In the genomic region with DNA sequence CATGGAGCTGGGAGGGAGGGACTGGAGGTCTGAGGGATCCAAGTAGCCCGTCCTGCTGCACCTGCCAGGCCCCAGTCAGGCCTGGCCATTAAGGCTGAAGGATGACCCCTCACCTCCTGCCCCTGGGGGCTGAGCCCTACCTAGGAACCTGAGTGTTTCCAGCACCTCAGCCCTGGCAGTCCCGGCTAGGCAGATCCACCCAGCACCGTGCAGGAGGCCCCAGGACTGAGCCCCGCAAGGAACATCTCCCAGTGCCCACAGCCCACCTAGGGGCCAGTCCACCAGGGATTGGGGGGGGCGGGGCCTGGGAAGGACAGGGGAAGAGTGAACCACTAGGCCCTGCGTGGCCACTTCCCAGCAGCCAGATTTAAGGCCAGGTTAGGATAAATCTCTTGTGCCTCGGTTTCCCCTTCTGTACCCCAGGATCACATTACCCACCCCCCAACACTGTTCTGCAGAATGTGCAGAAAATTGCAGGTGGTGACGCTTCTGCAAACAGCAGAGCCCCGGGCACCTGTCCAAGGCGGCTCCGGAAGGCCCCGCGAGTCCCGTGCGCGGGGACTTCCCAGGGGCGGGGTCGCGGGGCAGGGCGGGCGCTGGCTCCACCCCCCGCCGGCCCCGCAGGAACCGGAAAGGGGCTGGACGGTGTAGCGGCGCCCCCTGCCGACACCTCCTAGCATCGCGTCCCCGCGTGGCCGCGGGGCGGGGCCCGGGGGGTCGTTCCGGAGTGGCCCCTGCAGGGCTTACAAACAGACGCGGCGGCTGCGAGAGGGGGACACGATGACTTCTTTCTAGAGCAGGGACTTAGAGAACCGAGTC, we compare ENCODE assay signal across 8 cellular contexts. TPM values are rescaled to one million over a fixed set of nuclear protein-coding genes. Genes with fewer than 3 reads are reported as not detected.
DNase-seq lines count a peak whose midpoint lies in the region; ATAC-seq and TF ChIP-seq lines count a peak whose summit lies in the region.

No MANE protein-coding gene starts in this region.

- DNase-seq in Daoy (ENCODE audit: low read depth) (peak; percentile 74), SK-N-MC (ENCODE audit: low read depth, low spot score) (no peak), Right ventricle myocardium inferior (ENCODE audit: missing footprints) (peak; percentile 88), posterior cingulate gyrus (peak in 9 of 10 donors; percentile 55 to 95 (median 69)), type B pancreatic cell (ENCODE audit: extremely low spot score, unreplicated experiment) (peak; percentile 94)
- peak; percentile 55 for DNase-seq in Jurkat, Clone E6-1 (ENCODE audit: low read depth, low spot score)
- DNase-seq in activated naive CD4-positive, alpha-beta T cell treated with anti-CD3 and anti-CD28 coated beads for 36 hours: peak; percentile 90

- no peak overlapping the region for H3K27ac ChIP-seq in SK-N-MC

- peak overlapping the region; percentile 24 for H3K27ac Mint-ChIP-seq in activated naive CD4-positive, alpha-beta T cell treated with anti-CD3 and anti-CD28 coated beads for 36 hours
- H3K27ac Mint-ChIP-seq in type B pancreatic cell: no peak overlapping the region

- CTCF ChIA-PET in activated naive CD4-positive, alpha-beta T cell treated with anti-CD3 and anti-CD28 coated beads for 36 hours (lab: Charles Lee): interaction anchor here (0.6 to 1.9 kb wide), 4 partner anchors 19 to 179 kb away, joined by 3 to 5 read pairs (median 4); no protein-coding TSS in a partner anchor

- H3K4me3 ChIP-seq in Jurkat, Clone E6-1 (ENCODE audit: low read length): peak overlapping the region; percentile 43
- H3K4me3 ChIP-seq in SK-N-MC: peak overlapping the region; percentile 26; the same call in 1 of the 2 replicates

- ATAC-seq in GM21717 (IDR thresholded peaks at IDR 0.05; ENCODE audit: unreplicated experiment): peak; percentile 80
- peak; percentile 84 for ATAC-seq in Right ventricle myocardium inferior

- H3K4me3 Mint-ChIP-seq in activated naive CD4-positive, alpha-beta T cell treated with anti-CD3 and anti-CD28 coated beads for 36 hours: peak overlapping the region; percentile 6
- peak overlapping the region; percentile 34 for H3K4me3 Mint-ChIP-seq in type B pancreatic cell

- no peaks in the 10 kb centered on the region for H3K36me3 Mint-ChIP-seq in activated naive CD4-positive, alpha-beta T cell treated with anti-CD3 and anti-CD28 coated beads for 36 hours (ENCODE audit: low read depth)
- H3K36me3 Mint-ChIP-seq in type B pancreatic cell: no peaks in the 10 kb centered on the region

- H3K4me1 Mint-ChIP-seq in activated naive CD4-positive, alpha-beta T cell treated with anti-CD3 and anti-CD28 coated beads for 36 hours (ENCODE audit: low read depth): peaks cover 19% of the 10 kb centered on the region
- peaks cover 4% of the 10 kb centered on the region for H3K4me1 Mint-ChIP-seq in type B pancreatic cell (ENCODE audit: unreplicated experiment)

- H3K9me3 ChIP-seq in SK-N-MC (ENCODE audit: low read depth, low read length): no peaks in the 10 kb centered on the region

- H3K27me3 Mint-ChIP-seq in activated naive CD4-positive, alpha-beta T cell treated with anti-CD3 and anti-CD28 coated beads for 36 hours (ENCODE audit: low read depth): no peaks in the 10 kb centered on the region
- no peaks in the 10 kb centered on the region for H3K27me3 Mint-ChIP-seq in type B pancreatic cell

- H3K36me3 ChIP-seq in SK-N-MC (ENCODE audit: insufficient read depth, low read length): no peaks in the 10 kb centered on the region

- intact Hi-C loops in activated naive CD4-positive, alpha-beta T cell treated with anti-CD3 and anti-CD28 coated beads for 36 hours (cut with micrococcal nuclease): loop anchor here (1.0 to 2.0 kb wide), 4 partner anchors 65 to 230 kb away; no protein-coding TSS in a partner anchor
- intact Hi-C loops in Right ventricle myocardium inferior (cut with DNase I) (loop anchor here (1.0 to 2.0 kb wide), 2 partner anchors 65 to 230 kb away; no protein-coding TSS in a partner anchor), posterior cingulate gyrus (cut with DNase I) (loop anchor here (1.0 to 2.0 kb wide), 2 partner anchors 64 to 230 kb away; no protein-coding TSS in a partner anchor)

- no peaks in the 10 kb centered on the region for H3K9me3 Mint-ChIP-seq in activated naive CD4-positive, alpha-beta T cell treated with anti-CD3 and anti-CD28 coated beads for 36 hours
- H3K9me3 Mint-ChIP-seq in type B pancreatic cell: no peaks in the 10 kb centered on the region

- no peak overlapping the region for H3K9ac ChIP-seq in SK-N-MC (ENCODE audit: insufficient read length)

- TF ChIP-seq CTCF in type B pancreatic cell (conservative IDR thresholded peaks at IDR 0.05): peak; percentile 98

RNA-seq across cellular contexts. Expression of gene PWWP2B, which starts 55.9 kb away (rescaled TPM):
- total RNA-seq in Daoy (2014; rRNA removed; shearing (Covaris generic)): 6.7 and 9.5 TPM in 2 replicates
- 6.6 TPM for polyA plus RNA-seq in Jurkat, Clone E6-1 (2012; ENCODE audit: insufficient read depth, insufficient read length)
- total RNA-seq in activated naive CD4-positive, alpha-beta T cell treated with anti-CD3 and anti-CD28 coated beads for 36 hours: 1 to 10 TPM; 1.5 to 2.2 TPM
- total RNA-seq in Right ventricle myocardium inferior (22.3 TPM), type B pancreatic cell (ENCODE audit: low replicate concordance) (22.6 and 41.4 TPM in 2 replicates)
